ENCODE assay signal across 7 cellular contexts in the genomic region with DNA sequence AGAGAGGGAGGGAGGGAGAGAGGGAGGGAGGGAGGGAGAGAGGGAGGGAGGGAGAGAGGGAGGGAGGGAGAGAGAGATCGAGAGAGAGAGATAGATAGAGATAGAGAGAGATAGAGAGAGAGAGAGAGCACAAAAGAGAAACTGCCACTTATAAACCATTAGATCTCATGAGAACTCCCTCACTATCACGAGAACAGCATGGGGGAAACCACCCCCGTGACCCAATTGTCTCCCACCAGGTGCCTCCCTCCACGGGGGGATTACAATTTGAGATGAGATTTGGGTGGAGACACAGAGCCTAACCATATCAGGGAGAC. TPM values are rescaled to one million over a fixed set of nuclear protein-coding genes. Genes with fewer than 3 reads are reported as not detected.
DNase-seq lines count a peak whose midpoint lies in the region; ATAC-seq, FAIRE-seq and TF ChIP-seq lines count a peak whose summit lies in the region.
"Not testable (repeated sequence)": the region's sequence is repeated elsewhere in the genome, so short reads cannot be mapped to it uniquely, and the experiment has no call there.

No MANE protein-coding gene starts in this region.

- H3K27me3 ChIP-seq in HUES6 (ENCODE audit: control insufficient read depth, insufficient read depth, low read length); PC-3 (ENCODE audit: low read length); GM12878 (replicated peaks in 1 of 2; ENCODE audit: control insufficient read depth in 2 of 2, insufficient read depth in 2 of 2, low read length in 1 of 2); HepG2 (ENCODE audit: control insufficient read depth in 1 of 2, insufficient read depth in 2 of 2, low read length in 2 of 2): not testable (repeated sequence)

- not testable (repeated sequence) for H3K79me2 ChIP-seq in PC-3 (ENCODE audit: low read length); GM12878 (ENCODE audit: control insufficient read depth, insufficient read depth, low read length); HepG2 (ENCODE audit: insufficient read depth, low read length)

- not testable (repeated sequence) for BruUV-seq in PC-3 (replicated peaks; lab: Mats Ljungman, UMichigan); GM12878 (replicated peaks; lab: Mats Ljungman, UMichigan); HepG2 (replicated peaks; lab: Mats Ljungman, UMichigan)

- not testable (repeated sequence) for H3K4me1 ChIP-seq in A549; HUES6 (ENCODE audit: control insufficient read depth, insufficient read depth, low read length); PC-3 (ENCODE audit: insufficient read depth, low read length); GM12878 (ENCODE audit: control insufficient read depth, insufficient read depth, low read length)
- H3K4me1 ChIP-seq in HepG2 (ENCODE audit: insufficient read depth, low read length) = peaks cover 63% of the 10 kb centered on the region

- not testable (repeated sequence) for H3K9me3 ChIP-seq in A549; HUES6 (ENCODE audit: control insufficient read depth, insufficient read depth, low read depth, low read length); PC-3 (ENCODE audit: low read length); GM12878 (replicated peaks; ENCODE audit: control insufficient read depth, insufficient read depth, low read length); HepG2 (ENCODE audit: low read length)

- H3K9me2 ChIP-seq in PC-3 (replicated peaks; ENCODE audit: low read length) = not testable (repeated sequence)

- H3K4me2 ChIP-seq in A549 = peak overlapping the region; percentile 38; the same call in 1 of the 3 replicates
- H3K4me2 ChIP-seq in PC-3 (ENCODE audit: low read length) = peak overlapping the region; percentile 43
- not testable (repeated sequence) for H3K4me2 ChIP-seq in GM12878 (ENCODE audit: control insufficient read depth, insufficient read depth)
- peak overlapping the region; percentile 64 for H3K4me2 ChIP-seq in HepG2 (ENCODE audit: low read depth, low read length)

- not testable (repeated sequence) for TF ChIP-seq RAD21 in A549 (conservative IDR thresholded peaks at IDR 0.05 in 1 of 2, IDR thresholded peaks at IDR 0.05 in 1 of 2); GM12878 (IDR thresholded peaks at IDR 0.05; ENCODE audit: insufficient read depth, low read depth, low read length); HepG2 (CRISPR knock-in tag; IDR thresholded peaks at IDR 0.05)

- ATAC-seq in A549, PC-3, GM12878, HepG2: not testable (repeated sequence)

- WGBS in A549 (ENCODE audit: missing lambda C conversion rate) = 0% methylated on average over 4 of the region's 4 CpGs
- 2% methylated on average over 4 of the region's 4 CpGs for WGBS in GM12878 (ENCODE audit: insufficient coverage, insufficient replicate concordance, low lambda C conversion rate, missing lambda C conversion rate)
- WGBS in HepG2 (ENCODE audit: low lambda C conversion rate) = 0% methylated on average over 4 of the region's 4 CpGs

- not testable (repeated sequence) for H4K20me1 ChIP-seq in PC-3 (ENCODE audit: low read length); GM12878 (ENCODE audit: control insufficient read depth, insufficient read depth); HepG2 (ENCODE audit: insufficient read depth, low read length)

- H3K4me3 ChIP-seq in A549; PC-3 (ENCODE audit: low read length); GM12878: not testable (repeated sequence)
- H3K4me3 ChIP-seq in HUES6 (ENCODE audit: low read depth, low read length) (0 out of 2 replicates have a peak overlapping the region, but pooled peaks have one; percentile 1), HepG2 (replicated peaks in 1 of 3; ENCODE audit: insufficient read depth in 1 of 3, low read depth in 2 of 3, low read length in 3 of 3) (peak overlapping the region; percentile 7 to 49 (median 8); a peak in 3 of 6 replicates)

- not testable (repeated sequence) for H3K9ac ChIP-seq in HUES6 (ENCODE audit: low read length); PC-3 (ENCODE audit: low read length); GM12878 (ENCODE audit: control insufficient read depth, insufficient read depth, low read length)
- peak overlapping the region; percentile 31; the same call in 1 of the 2 replicates for H3K9ac ChIP-seq in HepG2 (ENCODE audit: insufficient read depth, low read depth, low read length)

- not testable (repeated sequence) for TF ChIP-seq CTCF in A549 (IDR thresholded peaks at IDR 0.05); PC-3 (conservative IDR thresholded peaks at IDR 0.05; ENCODE audit: low read depth, low read length); GM12878 (IDR thresholded peaks at IDR 0.05 in 2 of 3, conservative IDR thresholded peaks at IDR 0.05 in 1 of 3; ENCODE audit: control insufficient read depth in 2 of 3, extremely low read depth in 1 of 3, insufficient read depth in 1 of 3, low read depth in 3 of 3, low read length in 3 of 3); HepG2 (CRISPR knock-in tag; IDR thresholded peaks at IDR 0.05)

- POLR2A ChIA-PET in A549 (lab: Yijun Ruan, JAX) (interaction anchor here (0.6 to 1.0 kb wide), 2 partner anchors 9 to 10 kb away, joined by 4 to 7 read pairs; no protein-coding TSS in a partner anchor), PC-3 (lab: Charles Lee; ENCODE audit: unreplicated experiment) (interaction anchor here (0.6 kb wide), 1 partner anchor 80 kb away, joined by 3 read pairs; no protein-coding TSS in a partner anchor), HepG2 (lab: Yijun Ruan, JAX) (interaction anchor here (1.0 to 1.5 kb wide), 3 partner anchors 9 to 110 kb away, joined by 3 to 15 read pairs (median 13); partner anchors contain the start of genes SGK2 and SRSF6)
- POLR2A ChIA-PET in GM12878 (lab: Charles Lee) = not testable (repeated sequence)

- SMC1A ChIA-PET in GM12878 (lab: Charles Lee; ENCODE audit: uncharacterized antibody, unreplicated experiment) = interaction anchor here (0.6 to 1.9 kb wide), 11 partner anchors 9 to 742 kb away, joined by 3 to 15 read pairs (median 4); partner anchors contain the start of gene SRSF6

- intact Hi-C loops in PC-3 (cut with micrococcal nuclease) = loop anchor here (5.0 kb wide), 1 partner anchor 644 kb away; no protein-coding TSS in a partner anchor
- intact Hi-C loops in GM12878 (cut with micrococcal nuclease; ENCODE audit: unreplicated experiment) = loop anchor here (5.0 kb wide), 1 partner anchor 244 kb away; no protein-coding TSS in a partner anchor
- intact Hi-C loops in HepG2 (cut with micrococcal nuclease; ENCODE audit: unreplicated experiment) = loop anchor here (2.0 to 5.0 kb wide), 2 partner anchors 299 to 392 kb away; no protein-coding TSS in a partner anchor

- RAD21 ChIA-PET in GM12878 (lab: Charles Lee; ENCODE audit: unreplicated experiment) = interaction anchor here (0.6 to 2.7 kb wide), 16 partner anchors 9 to 741 kb away, joined by 3 to 15 read pairs (median 4); partner anchors contain the start of gene SRSF6

- not testable (repeated sequence) for H3K36me3 ChIP-seq in HUES6 (ENCODE audit: control insufficient read depth, insufficient read depth, low read length); PC-3 (ENCODE audit: low read depth, low read length); GM12878 (ENCODE audit: control insufficient read depth in 2 of 2, insufficient read depth in 2 of 2, low read length in 1 of 2); HepG2 (replicated peaks in 1 of 2; ENCODE audit: control insufficient read depth in 1 of 2, insufficient read depth in 2 of 2, low read length in 2 of 2)

- DNase-seq in A549 (ENCODE audit: low read depth in 1 of 2, low spot score in 1 of 2); PC-3; GM12878 (ENCODE audit: low read depth, low spot score); HepG2 (ENCODE audit: low spot score): not testable (repeated sequence)
- peak; percentile 44 for DNase-seq in COR-L47 (lab: John Stamatoyannopoulos, UW)
- DNase-seq in NCI-H82 (lab: John Stamatoyannopoulos, UW) = peak; percentile 63

- in situ Hi-C loops in GM12878 (cut with MboI) = not testable (repeated sequence)
- in situ Hi-C loops in HepG2 (cut with HindIII; ENCODE audit: extremely low pct_ligation_motif_present, low pct_unique_long_range_greater_than_20kb) = loop anchor here (5.0 kb wide), 2 partner anchors 244 to 634 kb away; no protein-coding TSS in a partner anchor

- not testable (repeated sequence) for TF ChIP-seq POLR2A in A549 (IDR thresholded peaks at IDR 0.05; ENCODE audit: low read length); GM12878 (IDR thresholded peaks at IDR 0.05; ENCODE audit: low read depth, low read length); HepG2 (IDR thresholded peaks at IDR 0.05; ENCODE audit: insufficient read depth in 1 of 2, low read depth in 2 of 2, low read length in 2 of 2)

- CTCF ChIA-PET in A549 (lab: Yijun Ruan, JAX) (interaction anchor here (0.6 to 2.0 kb wide), 24 partner anchors 9 to 1748 kb away, joined by 3 to 19 read pairs (median 4); partner anchors contain the start of gene SRSF6), PC-3 (lab: Charles Lee) (interaction anchor here (0.6 to 1.3 kb wide), 9 partner anchors 9 to 1567 kb away, joined by 3 to 12 read pairs (median 4); no protein-coding TSS in a partner anchor), GM12878 (lab: Yijun Ruan, JAX) (interaction anchor here (0.6 to 4.2 kb wide), 26 partner anchors 8 to 1105 kb away, joined by 3 to 38 read pairs (median 4); partner anchors contain the start of genes IFT52 and SRSF6), HepG2 (lab: Yijun Ruan, JAX; ENCODE audit: low intra/inter-chr PET ratio, low total read pairs) (interaction anchor here (1.2 to 3.4 kb wide), 4 partner anchors 88 to 632 kb away, joined by 3 to 55 read pairs (median 11); no protein-coding TSS in a partner anchor)

- FAIRE-seq in A549 (lab: Jason Lieb, UNC); GM12878 (lab: Jason Lieb, UNC); HepG2 (lab: Jason Lieb, UNC): not testable (repeated sequence)

- TF ChIP-seq EP300 in A549 (IDR thresholded peaks at IDR 0.05); GM12878 (IDR thresholded peaks at IDR 0.05; ENCODE audit: borderline replicate concordance in 1 of 2, control insufficient read depth in 1 of 2, low read depth in 2 of 2, low read length in 2 of 2); HepG2 (IDR thresholded peaks at IDR 0.05; ENCODE audit: low read depth in 2 of 2, low read length in 2 of 2); HepG2 (CRISPR knock-in tag; IDR thresholded peaks at IDR 0.05; ENCODE audit: borderline replicate concordance): not testable (repeated sequence)

- not testable (repeated sequence) for H3K27ac ChIP-seq in A549; HUES6 (ENCODE audit: low read depth, low read length); PC-3 (ENCODE audit: low read length); GM12878 (ENCODE audit: control insufficient read depth, insufficient read depth); HepG2 (ENCODE audit: extremely low read length, insufficient read depth, low read length)

- not testable (repeated sequence) for H3F3A ChIP-seq in PC-3 (ENCODE audit: low read length, unreplicated experiment)

- H2AFZ ChIP-seq in PC-3 (ENCODE audit: low read length) = not testable (repeated sequence)
- H2AFZ ChIP-seq in GM12878 (ENCODE audit: control insufficient read depth, low read depth, low read length) (peak overlapping the region; percentile 58), HepG2 (ENCODE audit: low read length) (peak overlapping the region; percentile 39)

RNA-seq across cellular contexts. Expression of gene SRSF6, which starts 9.3 kb away (rescaled TPM):
- polyA plus RNA-seq in A549 (2011; rRNA removed) (134 and 145 TPM in 2 replicates), A549 (2017; fragmentation: RNase III; extraction: RNeasy Plus Mini Kit Qiagen cat#74134 plus additional on column Dnase treatment) (99.3 to 113 TPM (median 105 TPM) in 3 replicates), GM12878 (2011; rRNA removed) (118 and 143 TPM in 2 replicates), GM12878 (2014; fragmentation: Illumina TruSeq; extraction: Trizol) (134 and 158 TPM in 2 replicates), GM12878 (2014; fragmentation: Nextera tagmentation; extraction: Ambion mirVana) (100 to 1,000 TPM; 100 to 191 TPM), GM12878 (2014; rRNA removed) (86.1 and 94.4 TPM in 2 replicates), GM12878 (2016; fragmentation: Nextera tagmentation; extraction: Ambion mirVana) (100 to 1,000 TPM in 1 of 2 experiments, 10 to 100 TPM in 1; 99.7 to 116 TPM), HepG2 (2011; rRNA removed) (151 and 156 TPM in 2 replicates)
- 60.7 and 69.2 TPM in 2 replicates for polyA plus RNA-seq in A549 (2012; cell fraction: cytosol; rRNA removed)
- 76.8 and 121 TPM in 2 replicates for polyA plus RNA-seq in A549 (2012; cell fraction: nucleus; rRNA removed)
- 82.7 and 84.3 TPM in 2 replicates for polyA minus RNA-seq in A549 (2011; rRNA and poly(A)+ RNA removed)
- total RNA-seq in PC-3 (2014; rRNA removed) (75.7 and 77.3 TPM in 2 replicates), GM12878 (2014; rRNA removed) (57.2 and 62.9 TPM in 2 replicates), GM12878 (2014; rRNA removed; fragmentation: Illumina TruSeq; extraction: Trizol) (75.9 and 79.8 TPM in 2 replicates), GM12878 (2021) (158 and 163 TPM in 2 replicates), HepG2 (2016; rRNA removed; fragmentation: Illumina TruSeq; extraction: Trizol) (184 and 194 TPM in 2 replicates)
- total RNA-seq in GM12878 (2013; cell fraction: nucleolus; rRNA removed) = 49.5 and 51.0 TPM in 2 replicates
- polyA plus RNA-seq in GM12878 (2011; ENCODE audit: low read depth) = 79.7 TPM
- polyA plus RNA-seq in GM12878 (2011; cell fraction: cytosol; rRNA removed) = 60.9 and 73.4 TPM in 2 replicates
- 196 and 197 TPM in 2 replicates for polyA plus RNA-seq in GM12878 (2011; cell fraction: nucleus; rRNA removed)
- 90.4 and 131 TPM in 2 replicates for polyA plus RNA-seq in GM12878 (2012)
- polyA minus RNA-seq in GM12878 (2011; rRNA and poly(A)+ RNA removed) = 96.1 and 116 TPM in 2 replicates
- 39.7 and 56.2 TPM in 2 replicates for polyA minus RNA-seq in GM12878 (2011; cell fraction: cytosol; rRNA and poly(A)+ RNA removed)
- polyA minus RNA-seq in GM12878 (2011; cell fraction: nucleus; rRNA and poly(A)+ RNA removed) = 43.4 and 54.9 TPM in 2 replicates
- 15.0 and 16.0 TPM in 2 replicates for total RNA-seq in HepG2 (2016; cell fraction: cytosol; rRNA removed; fragmentation: Illumina TruSeq; extraction: Trizol; ENCODE audit: low read depth)
- total RNA-seq in HepG2 (2016; cell fraction: insoluble cytoplasmic fraction; rRNA removed; fragmentation: Illumina TruSeq; extraction: Trizol) = 174 and 198 TPM in 2 replicates
- total RNA-seq in HepG2 (2016; cell fraction: membrane; rRNA removed; fragmentation: Illumina TruSeq; extraction: Trizol) = 47.5 and 54.5 TPM in 2 replicates
- 244 and 253 TPM in 2 replicates for total RNA-seq in HepG2 (2016; cell fraction: nucleus; rRNA removed; fragmentation: Illumina TruSeq; extraction: Trizol)
- 62.2 and 93.1 TPM in 2 replicates for polyA plus RNA-seq in HepG2 (2011; cell fraction: cytosol; rRNA removed)
- polyA plus RNA-seq in HepG2 (2011; cell fraction: nucleus; rRNA removed) = 386 and 421 TPM in 2 replicates
- 116 and 122 TPM in 2 replicates for polyA plus RNA-seq in HepG2 (2012)
- polyA plus RNA-seq in HepG2 (2016; cell fraction: cytosol; fragmentation: Illumina TruSeq; extraction: Trizol; ENCODE audit: low read depth) = 13.9 and 17.6 TPM in 2 replicates
- 195 and 211 TPM in 2 replicates for polyA plus RNA-seq in HepG2 (2016; cell fraction: insoluble cytoplasmic fraction; fragmentation: Illumina TruSeq; extraction: Trizol; ENCODE audit: low read depth)
- 30.9 and 36.1 TPM in 2 replicates for polyA plus RNA-seq in HepG2 (2016; cell fraction: membrane; fragmentation: Illumina TruSeq; extraction: Trizol; ENCODE audit: low read depth)
- 597 and 599 TPM in 2 replicates for polyA plus RNA-seq in HepG2 (2016; cell fraction: nucleus; fragmentation: Illumina TruSeq; extraction: Trizol; ENCODE audit: insufficient read depth, low read depth)
- polyA minus RNA-seq in HepG2 (2011; rRNA and poly(A)+ RNA removed; ENCODE audit: low replicate concordance) = 66.2 and 97.9 TPM in 2 replicates
- polyA minus RNA-seq in HepG2 (2011; cell fraction: cytosol; rRNA and poly(A)+ RNA removed) = 39.1 and 45.4 TPM in 2 replicates
- polyA minus RNA-seq in HepG2 (2011; cell fraction: nucleus; rRNA and poly(A)+ RNA removed) = 358 and 382 TPM in 2 replicates

RNA-seq across cellular contexts. Expression of gene L3MBTL1, which starts 59.1 kb away (rescaled TPM):
- polyA plus RNA-seq in A549 (2011; rRNA removed) (2.5 and 3.6 TPM in 2 replicates), A549 (2017; fragmentation: RNase III; extraction: RNeasy Plus Mini Kit Qiagen cat#74134 plus additional on column Dnase treatment) (2.8 to 3.8 TPM (median 3.7 TPM) in 3 replicates), GM12878 (2011; rRNA removed) (5.8 and 6.5 TPM in 2 replicates), GM12878 (2014; fragmentation: Illumina TruSeq; extraction: Trizol) (3.5 and 4.0 TPM in 2 replicates), GM12878 (2014; fragmentation: Nextera tagmentation; extraction: Ambion mirVana) (under 1 TPM; 0.56 to 0.77 TPM), GM12878 (2014; rRNA removed) (5.4 and 6.0 TPM in 2 replicates), GM12878 (2016; fragmentation: Nextera tagmentation; extraction: Ambion mirVana) (1 to 10 TPM; 2.7 to 3.9 TPM), HepG2 (2011; rRNA removed) (17.8 and 23.8 TPM in 2 replicates)
- 2.3 and 2.6 TPM in 2 replicates for polyA plus RNA-seq in A549 (2012; cell fraction: cytosol; rRNA removed)
- 21.1 and 23.1 TPM in 2 replicates for polyA plus RNA-seq in A549 (2012; cell fraction: nucleus; rRNA removed)
- polyA minus RNA-seq in A549 (2011; rRNA and poly(A)+ RNA removed) = 3.9 and 4.5 TPM in 2 replicates
- total RNA-seq in PC-3 (2014; rRNA removed) (9.9 and 20.7 TPM in 2 replicates), GM12878 (2014; rRNA removed) (4.3 and 4.7 TPM in 2 replicates), GM12878 (2014; rRNA removed; fragmentation: Illumina TruSeq; extraction: Trizol) (3.8 and 4.0 TPM in 2 replicates), GM12878 (2021) (5.6 and 6.6 TPM in 2 replicates), HepG2 (2016; rRNA removed; fragmentation: Illumina TruSeq; extraction: Trizol) (2.4 and 9.0 TPM in 2 replicates)
- 80.7 and 90.8 TPM in 2 replicates for total RNA-seq in GM12878 (2013; cell fraction: nucleolus; rRNA removed)
- 3.7 TPM for polyA plus RNA-seq in GM12878 (2011; ENCODE audit: low read depth)
- 3.9 and 4.4 TPM in 2 replicates for polyA plus RNA-seq in GM12878 (2011; cell fraction: cytosol; rRNA removed)
- polyA plus RNA-seq in GM12878 (2011; cell fraction: nucleus; rRNA removed) = 49.6 and 53.1 TPM in 2 replicates
- 5.4 and 5.5 TPM in 2 replicates for polyA plus RNA-seq in GM12878 (2012)
- 11.2 and 18.2 TPM in 2 replicates for polyA minus RNA-seq in GM12878 (2011; rRNA and poly(A)+ RNA removed)
- polyA minus RNA-seq in GM12878 (2011; cell fraction: cytosol; rRNA and poly(A)+ RNA removed) = 1.2 and 3.6 TPM in 2 replicates
- 22.0 and 42.3 TPM in 2 replicates for polyA minus RNA-seq in GM12878 (2011; cell fraction: nucleus; rRNA and poly(A)+ RNA removed)
- total RNA-seq in HepG2 (2016; cell fraction: cytosol; rRNA removed; fragmentation: Illumina TruSeq; extraction: Trizol; ENCODE audit: low read depth) = 2.7 and 2.9 TPM in 2 replicates
- total RNA-seq in HepG2 (2016; cell fraction: insoluble cytoplasmic fraction; rRNA removed; fragmentation: Illumina TruSeq; extraction: Trizol) = 1.7 and 8.3 TPM in 2 replicates
- total RNA-seq in HepG2 (2016; cell fraction: membrane; rRNA removed; fragmentation: Illumina TruSeq; extraction: Trizol) = 1.8 and 3.0 TPM in 2 replicates
- total RNA-seq in HepG2 (2016; cell fraction: nucleus; rRNA removed; fragmentation: Illumina TruSeq; extraction: Trizol) = 19.0 and 22.4 TPM in 2 replicates
- 2.3 and 3.0 TPM in 2 replicates for polyA plus RNA-seq in HepG2 (2011; cell fraction: cytosol; rRNA removed)
- 165 and 173 TPM in 2 replicates for polyA plus RNA-seq in HepG2 (2011; cell fraction: nucleus; rRNA removed)
- 11.7 and 15.2 TPM in 2 replicates for polyA plus RNA-seq in HepG2 (2012)
- 0.17 and 0.46 TPM in 2 replicates for polyA plus RNA-seq in HepG2 (2016; cell fraction: cytosol; fragmentation: Illumina TruSeq; extraction: Trizol; ENCODE audit: low read depth)
- 1.1 and 1.9 TPM in 2 replicates for polyA plus RNA-seq in HepG2 (2016; cell fraction: insoluble cytoplasmic fraction; fragmentation: Illumina TruSeq; extraction: Trizol; ENCODE audit: low read depth)
- 0.76 and 0.97 TPM in 2 replicates for polyA plus RNA-seq in HepG2 (2016; cell fraction: membrane; fragmentation: Illumina TruSeq; extraction: Trizol; ENCODE audit: low read depth)
- 27.6 and 31.6 TPM in 2 replicates for polyA plus RNA-seq in HepG2 (2016; cell fraction: nucleus; fragmentation: Illumina TruSeq; extraction: Trizol; ENCODE audit: insufficient read depth, low read depth)
- polyA minus RNA-seq in HepG2 (2011; rRNA and poly(A)+ RNA removed; ENCODE audit: low replicate concordance) = 21.5 and 30.3 TPM in 2 replicates
- polyA minus RNA-seq in HepG2 (2011; cell fraction: cytosol; rRNA and poly(A)+ RNA removed) = 2.5 TPM in 2 replicates
- polyA minus RNA-seq in HepG2 (2011; cell fraction: nucleus; rRNA and poly(A)+ RNA removed) = 70.9 and 90.3 TPM in 2 replicates
